19 cellular contexts compared by ENCODE assay signal in genomic region chr9:87612536-87612935, GRCh38.
"Had no signal": no experiment of that assay in that cellular context is flagged by ENCODE, and none has a peak within 500 bp of the region (broad histone marks: within the 10 kb centered on the region; RNA-seq: fewer than 3 reads in every experiment).

No MANE protein-coding gene starts in this region.

- H3K27ac ChIP-seq: left ventricle myocardium inferior, neural progenitor cell, right atrium auricular region had no signal

- H3K27ac Mint-ChIP-seq: activated CD8-positive, alpha-beta memory T cell treated with anti-CD3 and anti-CD28 coated beads, Interleukin-2, amount 10 ng/mL, durations not matched to agents 7 days and 5 days; activated naive CD8-positive, alpha-beta T cell; activated T-cell treated with anti-CD3 and anti-CD28 coated beads, Interleukin-2, amount 50 U/mL, for 24 hours; neural progenitor cell; stimulated activated effector memory CD8-positive, alpha-beta T cell treated with anti-CD3 and anti-CD28 coated beads, Interleukin-12 subunit alpha, Interleukin-12 subunit beta, amount 100 ng/mL, for 72 hours; T-helper 2 cell treated with Interferon-gamma antibody and Interleukin-4, amounts not matched to agents 5 μg/mL and 100 μg/mL, for 36 hours had no signal

- ATAC-seq: activated CD8-positive, alpha-beta memory T cell treated with anti-CD3 and anti-CD28 coated beads, Interleukin-2, amount 10 ng/mL, durations not matched to agents 7 days and 5 days; heart left ventricle; stimulated activated effector memory CD8-positive, alpha-beta T cell treated with anti-CD3 and anti-CD28 coated beads, Interleukin-12 subunit alpha, Interleukin-12 subunit beta, amount 100 ng/mL, for 72 hours had no signal

- H3K36me3 ChIP-seq: heart left ventricle, left ventricle myocardium inferior, neural progenitor cell, right atrium auricular region, transverse colon had no signal

- DNase-seq: activated CD4-positive, alpha-beta T cell treated with anti-CD3 and anti-CD28 coated beads, Interleukin-2, amount 50 U/mL, for 4 hours; activated CD4-positive, CD25-positive, alpha-beta regulatory T cell treated with anti-CD3 and anti-CD28 coated beads, Interleukin-2, amount 50 U/mL, for 72 hours; activated CD8-positive, alpha-beta memory T cell treated with anti-CD3 and anti-CD28 coated beads, Interleukin-2, amount 10 ng/mL, durations not matched to agents 7 days and 5 days; activated effector memory CD4-positive, alpha-beta T cell treated with Interleukin-2 at 50 U/mL for 16 hours; activated T-cell treated with anti-CD3 and anti-CD28 coated beads, Interleukin-2, amount 50 U/mL, for 24 hours; amygdala; effector CD4-positive, alpha-beta T cell; heart left ventricle; left ventricle myocardium inferior; SW 1271; transverse colon had no signal

- H3K4me1 Mint-ChIP-seq: activated CD8-positive, alpha-beta memory T cell treated with anti-CD3 and anti-CD28 coated beads, Interleukin-2, amount 10 ng/mL, durations not matched to agents 7 days and 5 days; stimulated activated effector memory CD8-positive, alpha-beta T cell treated with anti-CD3 and anti-CD28 coated beads, Interleukin-12 subunit alpha, Interleukin-12 subunit beta, amount 100 ng/mL, for 72 hours had no signal

- H3K36me3 Mint-ChIP-seq: activated CD8-positive, alpha-beta memory T cell treated with anti-CD3 and anti-CD28 coated beads, Interleukin-2, amount 10 ng/mL, durations not matched to agents 7 days and 5 days; activated naive CD8-positive, alpha-beta T cell; stimulated activated effector memory CD8-positive, alpha-beta T cell treated with anti-CD3 and anti-CD28 coated beads, Interleukin-12 subunit alpha, Interleukin-12 subunit beta, amount 100 ng/mL, for 72 hours had no signal

- H3K27me3 ChIP-seq: heart left ventricle, neural progenitor cell, right atrium auricular region, transverse colon had no signal

- H3K4me3 ChIP-seq: heart left ventricle, left ventricle myocardium inferior, neural progenitor cell, right atrium auricular region, smooth muscle cell, transverse colon had no signal

- H3K9me3 ChIP-seq: heart left ventricle, left ventricle myocardium inferior, right atrium auricular region, transverse colon had no signal

- FAIRE-seq: frontal cortex, islet of Langerhans had no signal

- H3K9ac ChIP-seq: neural progenitor cell had no signal

- H3K4me2 ChIP-seq: neural progenitor cell, smooth muscle cell had no signal

- H2AFZ ChIP-seq: neural progenitor cell had no signal

- H3K4me3 Mint-ChIP-seq: activated CD8-positive, alpha-beta memory T cell treated with anti-CD3 and anti-CD28 coated beads, Interleukin-2, amount 10 ng/mL, durations not matched to agents 7 days and 5 days; activated naive CD8-positive, alpha-beta T cell; activated T-cell treated with anti-CD3 and anti-CD28 coated beads, Interleukin-2, amount 50 U/mL, for 24 hours; neural progenitor cell; stimulated activated effector memory CD8-positive, alpha-beta T cell treated with anti-CD3 and anti-CD28 coated beads, Interleukin-12 subunit alpha, Interleukin-12 subunit beta, amount 100 ng/mL, for 72 hours; T-helper 2 cell treated with Interferon-gamma antibody and Interleukin-4, amounts not matched to agents 5 μg/mL and 100 μg/mL, for 36 hours had no signal

- H3K27me3 Mint-ChIP-seq: activated CD8-positive, alpha-beta memory T cell treated with anti-CD3 and anti-CD28 coated beads, Interleukin-2, amount 10 ng/mL, durations not matched to agents 7 days and 5 days; activated naive CD8-positive, alpha-beta T cell had no signal
